4 cellular contexts compared by ENCODE assay signal in the genomic region with DNA sequence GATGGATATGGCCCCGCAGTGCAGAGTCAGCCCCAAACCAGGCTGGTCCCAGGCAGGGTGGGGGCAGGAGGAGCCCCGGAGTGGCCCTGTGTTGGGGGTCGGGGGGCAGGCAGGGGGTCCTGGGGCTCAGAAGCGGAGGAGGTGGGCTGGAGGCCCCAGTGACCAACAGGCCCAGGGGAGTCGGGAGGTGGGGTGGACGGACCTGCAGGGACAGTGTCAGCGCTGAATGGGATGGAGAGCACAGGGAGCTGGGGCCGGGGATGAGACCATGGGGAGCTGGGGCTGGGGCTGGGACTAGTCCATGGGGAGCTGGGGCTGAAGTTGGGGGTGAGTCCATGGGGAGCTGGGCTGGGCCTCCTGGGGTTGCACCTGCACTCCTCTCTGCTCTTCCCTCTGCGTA. TPM values are rescaled to one million over a fixed set of nuclear protein-coding genes. Genes with fewer than 3 reads are reported as not detected.
"Had no signal": no experiment of that assay in that cellular context is flagged by ENCODE, and none has a peak within 500 bp of the region (broad histone marks: within the 10 kb centered on the region; RNA-seq: fewer than 3 reads in every experiment).

No MANE protein-coding gene starts in this region.

RNA-seq across cellular contexts. Expression of a gene that starts 0.9 kb away (rescaled TPM):
- total RNA-seq: K562, M059J, SJSA1 had no signal
- polyA plus RNA-seq: IgD-negative memory B cell, K562 had no signal

RNA-seq across cellular contexts. Expression of a gene that starts 9.6 kb away (rescaled TPM):
- total RNA-seq: M059J, SJSA1 had no signal
- polyA plus RNA-seq: IgD-negative memory B cell, K562 had no signal

RNA-seq across cellular contexts. Expression of a gene that starts 14.5 kb away (rescaled TPM):
- total RNA-seq: K562, M059J, SJSA1 had no signal
- polyA plus RNA-seq: IgD-negative memory B cell, K562 had no signal

RNA-seq across cellular contexts. Expression of a gene that starts 16.3 kb away (rescaled TPM):
- total RNA-seq: K562, M059J, SJSA1 had no signal
- polyA plus RNA-seq: IgD-negative memory B cell, K562 had no signal
